ENCODE assay signal across 10 cellular contexts in genomic region chr12:42360747-42361403, GRCh38. TPM values are rescaled to one million over a fixed set of nuclear protein-coding genes. Genes with fewer than 3 reads are reported as not detected.
DNase-seq lines count a peak whose midpoint lies in the region; ATAC-seq and TF ChIP-seq lines count a peak whose summit lies in the region.
"Had no signal": no experiment of that assay in that cellular context is flagged by ENCODE, and none has a peak within 500 bp of the region (broad histone marks: within the 10 kb centered on the region; RNA-seq: fewer than 3 reads in every experiment).

No MANE protein-coding gene starts in this region.

- H3K4me1 Mint-ChIP-seq in T-helper 17 cell: peaks cover 22% of the 10 kb centered on the region
- peaks cover 11 to 12% of the 10 kb centered on the region in 2 experiments for H3K4me1 Mint-ChIP-seq in H9

- no peaks in the 10 kb centered on the region for H4K20me1 ChIP-seq in H9 (ENCODE audit: control insufficient read depth, insufficient read depth, insufficient read length)

- no peak overlapping the region for H3K56ac ChIP-seq in H9 (ENCODE audit: insufficient read length, low read depth, low read length)

- H3K23ac ChIP-seq in H9 (ENCODE audit: insufficient read length, low read depth, low read length): no peak overlapping the region

- H3T11ph ChIP-seq in H9 (ENCODE audit: low read length): no peak overlapping the region

- DNase-seq in ELR (ENCODE audit: low read depth) (peak; percentile 37), T-helper 17 cell (no peak), foreskin melanocyte (no peak), H9 (no peak), cerebellum (ENCODE audit: low spot score) (no peak), inferior parietal cortex (ENCODE audit: extremely low spot score) (no peak)
- DNase-seq: CD8-positive, alpha-beta memory T cell; NCI-H1436 treated with DMSO at 0.1 percent for 48 hours had no signal

- H3K4ac ChIP-seq in H9 (ENCODE audit: low read depth, low read length): no peak overlapping the region

- H3K36me3 Mint-ChIP-seq in T-helper 17 cell (ENCODE audit: low read depth) (peaks cover 6% of the 10 kb centered on the region), H9 (ENCODE audit: insufficient read depth in 1 of 3, low read depth in 3 of 3) (peaks cover 7 to 19% (median 7%) of the 10 kb centered on the region in 3 experiments; a peak in 6 of 7 replicates)

- no peaks in the 10 kb centered on the region for H3K23me2 ChIP-seq in H9 (ENCODE audit: insufficient read length, low read depth, low read length, poor library complexity, severe bottlenecking)

- H2BK12ac ChIP-seq in H9 (ENCODE audit: insufficient read length, low read depth, low read length): no peak overlapping the region

- H4K8ac ChIP-seq in H9 (replicated peaks; ENCODE audit: insufficient read length, low read depth, low read length): no peak overlapping the region

- ATAC-seq in GM19324 (IDR thresholded peaks at IDR 0.05; ENCODE audit: low FRiP score, unreplicated experiment) (peak; percentile 55), HG02970 (IDR thresholded peaks at IDR 0.05; ENCODE audit: low FRiP score, unreplicated experiment) (peak; percentile 66), T-helper 17 cell (no peak)

- no peaks in the 10 kb centered on the region for H3K4me1 ChIP-seq in H9 (ENCODE audit: insufficient read depth, low read length)

- H3K27ac ChIP-seq in H9 (ENCODE audit: insufficient read length, low read depth, low read length): no peak overlapping the region

- no peak for TF ChIP-seq CTCF in H9 (conservative IDR thresholded peaks at IDR 0.05)

- no peak overlapping the region for H2BK15ac ChIP-seq in H9 (ENCODE audit: low read depth, low read length)

- H4K5ac ChIP-seq in H9 (ENCODE audit: insufficient read length, low read depth, low read length): no peak overlapping the region

- no peaks in the 10 kb centered on the region for H3K27me3 ChIP-seq in H9 (ENCODE audit: insufficient read depth, low read length)

- no peak overlapping the region for H3K9ac ChIP-seq in H9 (ENCODE audit: extremely low read depth, insufficient read length, low read length)

- no peaks in the 10 kb centered on the region for H3K79me1 ChIP-seq in H9 (ENCODE audit: insufficient read depth, low read depth, low read length, poor library complexity, severe bottlenecking)

- no peak overlapping the region for H2BK20ac ChIP-seq in H9 (ENCODE audit: low read depth, low read length, poor library complexity, severe bottlenecking)

- H3K9me3 Mint-ChIP-seq in H9: no peaks in the 10 kb centered on the region
- H3K9me3 Mint-ChIP-seq: CD8-positive, alpha-beta memory T cell had no signal

- peaks cover 2% of the 10 kb centered on the region; the same call in 1 of the 2 replicates for H3K79me2 ChIP-seq in H9 (ENCODE audit: insufficient read depth, low read length)

- H2AK5ac ChIP-seq in H9 (ENCODE audit: insufficient read length, low read length): no peak overlapping the region

- H2BK5ac ChIP-seq in H9 (ENCODE audit: insufficient read length, low read length): no peak overlapping the region

- H4K91ac ChIP-seq in H9 (ENCODE audit: insufficient read length, low read depth, low read length): no peak overlapping the region

- no peaks in the 10 kb centered on the region for H3K9me3 ChIP-seq in T-helper 17 cell (ENCODE audit: control insufficient read depth, low read length, poor library complexity, severe bottlenecking)
- no peaks in the 10 kb centered on the region for H3K9me3 ChIP-seq in H9 (ENCODE audit: control insufficient read depth, low read depth, low read length)

- no peak overlapping the region for H3K14ac ChIP-seq in H9 (ENCODE audit: insufficient read depth, low read length)

- H3K18ac ChIP-seq in H9 (ENCODE audit: insufficient read length, low read depth, low read length): no peak overlapping the region

- WGBS in H9 (ENCODE audit: extremely low coverage, insufficient read length, low lambda C conversion rate): no CpG with 5 or more reads among the region's 6 CpGs

- H3K27ac Mint-ChIP-seq in T-helper 17 cell: peak overlapping the region; percentile 75
- H3K27ac Mint-ChIP-seq in H9: 0 out of 7 replicates have a peak overlapping the region, but pooled peaks of 1 of the 3 experiments have one; percentile 13

- no peak overlapping the region for H3K4me2 ChIP-seq in H9 (ENCODE audit: insufficient read depth, insufficient read length, low read length)

- peak overlapping the region; percentile 28 for H3K4me3 Mint-ChIP-seq in T-helper 17 cell
- no peak overlapping the region for H3K4me3 Mint-ChIP-seq in H9
- H3K4me3 Mint-ChIP-seq: CD8-positive, alpha-beta memory T cell had no signal

- no peaks in the 10 kb centered on the region for H3K27me3 Mint-ChIP-seq in T-helper 17 cell
- H3K27me3 Mint-ChIP-seq in H9 (ENCODE audit: low read depth): no peaks in the 10 kb centered on the region
- H3K27me3 Mint-ChIP-seq: CD8-positive, alpha-beta memory T cell had no signal

- no peak overlapping the region for H2BK120ac ChIP-seq in H9 (ENCODE audit: low read depth, low read length, poor library complexity, severe bottlenecking)

- H2AFZ ChIP-seq in H9 (ENCODE audit: low read length): no peak overlapping the region

RNA-seq across cellular contexts. Expression of gene PPHLN1, which starts 34.9 kb away (rescaled TPM):
- total RNA-seq in T-helper 17 cell: 10 to 100 TPM; 90.9 to 91.8 TPM
- 59.2 and 66.2 TPM in 2 replicates for total RNA-seq in H9 (2021)
- 80.0 TPM for total RNA-seq in cerebellum

RNA-seq across cellular contexts. Expression of gene ZCRB1, which starts 35.0 kb away (rescaled TPM):
- total RNA-seq in T-helper 17 cell: 10 to 100 TPM; 26.1 to 32.0 TPM
- 59.6 and 71.5 TPM in 2 replicates for total RNA-seq in H9 (2021)
- total RNA-seq in cerebellum: 15.5 TPM
